13 cellular contexts compared by ENCODE assay signal in genomic region chr17:16997514-16998429, GRCh38. TPM values are rescaled to one million over a fixed set of nuclear protein-coding genes. Genes with fewer than 3 reads are reported as not detected.
DNase-seq lines count a peak whose midpoint lies in the region; ATAC-seq and TF ChIP-seq lines count a peak whose summit lies in the region.
"Had no signal": no experiment of that assay in that cellular context is flagged by ENCODE, and none has a peak within 500 bp of the region (broad histone marks: within the 10 kb centered on the region; RNA-seq: fewer than 3 reads in every experiment).

No MANE protein-coding gene starts in this region.

- no peaks in the 10 kb centered on the region for H3K36me3 Mint-ChIP-seq in activated T-helper 1 cell treated with anti-CD3 and anti-CD28 coated beads, Interleukin-12 subunit alpha, Interleukin-12 subunit beta, Interleukin-2, Interleukin-4 antibody, amounts not matched to agents 30 ng/mL and 10 ng/mL and 1 ng/mL, durations not matched to agents 14 hours and 24 hours and 36 hours (ENCODE audit: low read depth)
- no peaks in the 10 kb centered on the region for H3K36me3 Mint-ChIP-seq in activated CD4-positive, alpha-beta T cell treated with anti-CD3 and anti-CD28 coated beads, Interleukin-2, amount 10 ng/mL, durations not matched to agents 24 days and 14 days (ENCODE audit: low read depth)
- H3K36me3 Mint-ChIP-seq: memory B cell had no signal

- peaks cover 2% of the 10 kb centered on the region for H3K9me3 ChIP-seq in WERI-Rb-1 (ENCODE audit: severe bottlenecking)
- H3K9me3 ChIP-seq in osteoblast (ENCODE audit: low read depth, low read length) = no peaks in the 10 kb centered on the region
- H3K9me3 ChIP-seq: esophagus muscularis mucosa, right lobe of liver had no signal

- DNase-seq in activated T-helper 1 cell treated with Interleukin-2 at 50 U/mL for 16 hours (ENCODE audit: low read depth) (peak; percentile 58), WERI-Rb-1 (no peak), osteoblast (ENCODE audit: insufficient read length, low spot score, missing footprints) (peak; percentile 27), NCI-H510A treated with DMSO at 0.1 percent for 48 hours (lab: John Stamatoyannopoulos, UW) (no peak)
- no peak for DNase-seq in activated T-helper 1 cell treated with anti-CD3 and anti-CD28 coated beads, Interleukin-12 subunit alpha, Interleukin-12 subunit beta, Interleukin-2, Interleukin-4 antibody, amounts not matched to agents 30 ng/mL and 10 ng/mL and 1 ng/mL, durations not matched to agents 14 hours and 24 hours and 36 hours (ENCODE audit: low spot score)
- DNase-seq in activated CD4-positive, alpha-beta T cell treated with anti-CD3 and anti-CD28 coated beads, Interleukin-2, amount 10 ng/mL, durations not matched to agents 24 days and 14 days = no peak
- DNase-seq: NCI-H1436 treated with DMSO at 0.1 percent for 48 hours had no signal

- H3K4me1 ChIP-seq in osteoblast (ENCODE audit: insufficient read depth, low read length) = no peaks in the 10 kb centered on the region

- H3K4me3 ChIP-seq in WERI-Rb-1 (ENCODE audit: low read depth, low read length) (no peak overlapping the region), osteoblast (ENCODE audit: insufficient read depth, low read length) (no peak overlapping the region)
- H3K4me3 ChIP-seq: esophagus muscularis mucosa, right lobe of liver had no signal

- ATAC-seq in HG03175 (IDR thresholded peaks at IDR 0.05; ENCODE audit: unreplicated experiment) (peak; percentile 82), GM21619 (IDR thresholded peaks at IDR 0.05; ENCODE audit: unreplicated experiment) (no peak)

- H3K27me3 ChIP-seq in WERI-Rb-1 (ENCODE audit: insufficient read depth, low read depth, severe bottlenecking) = no peaks in the 10 kb centered on the region
- H3K27me3 ChIP-seq in osteoblast (ENCODE audit: insufficient read depth, low read length) = peaks cover 8% of the 10 kb centered on the region
- H3K27me3 ChIP-seq: esophagus muscularis mucosa, right lobe of liver had no signal

- H3K27ac ChIP-seq in WERI-Rb-1 (no peak overlapping the region), osteoblast (ENCODE audit: low read depth, low read length) (no peak overlapping the region)
- H3K27ac ChIP-seq: esophagus muscularis mucosa, right lobe of liver had no signal

- TF ChIP-seq CTCF in WERI-Rb-1 (IDR thresholded peaks at IDR 0.05; ENCODE audit: low read depth, low read length) (peak; percentile 6; the same call in 1 of the 2 replicates), osteoblast (IDR thresholded peaks at IDR 0.05; ENCODE audit: extremely low read depth, low read depth, low read length) (no peak)

- H3K4me1 Mint-ChIP-seq in activated T-helper 1 cell treated with anti-CD3 and anti-CD28 coated beads, Interleukin-12 subunit alpha, Interleukin-12 subunit beta, Interleukin-2, Interleukin-4 antibody, amounts not matched to agents 30 ng/mL and 10 ng/mL and 1 ng/mL, durations not matched to agents 14 hours and 24 hours and 36 hours (ENCODE audit: low read depth) = no peaks in the 10 kb centered on the region
- no peaks in the 10 kb centered on the region for H3K4me1 Mint-ChIP-seq in activated CD4-positive, alpha-beta T cell treated with anti-CD3 and anti-CD28 coated beads, Interleukin-2, amount 10 ng/mL, durations not matched to agents 24 days and 14 days

- peaks cover 5% of the 10 kb centered on the region for H3K27me3 Mint-ChIP-seq in activated T-helper 1 cell treated with anti-CD3 and anti-CD28 coated beads, Interleukin-12 subunit alpha, Interleukin-12 subunit beta, Interleukin-2, Interleukin-4 antibody, amounts not matched to agents 30 ng/mL and 10 ng/mL and 1 ng/mL, durations not matched to agents 14 hours and 24 hours and 36 hours (ENCODE audit: insufficient read depth)
- H3K27me3 Mint-ChIP-seq in activated CD4-positive, alpha-beta T cell treated with anti-CD3 and anti-CD28 coated beads, Interleukin-2, amount 10 ng/mL, durations not matched to agents 24 days and 14 days = peaks cover 3% of the 10 kb centered on the region
- H3K27me3 Mint-ChIP-seq: memory B cell; stimulated activated naive CD8-positive, alpha-beta T cell treated with anti-CD3 and anti-CD28 coated beads, Interleukin-15, Interleukin-2, amounts not matched to agents 100 ng/mL and 50 ng/mL, for 24 hours had no signal

- H3K79me2 ChIP-seq in osteoblast (ENCODE audit: insufficient read depth, low read length) = no peaks in the 10 kb centered on the region

- H3K36me3 ChIP-seq in WERI-Rb-1 (no peaks in the 10 kb centered on the region), osteoblast (ENCODE audit: insufficient read depth, low read length) (no peaks in the 10 kb centered on the region)
- H3K36me3 ChIP-seq: esophagus muscularis mucosa, right lobe of liver had no signal

- intact Hi-C loops in activated T-helper 1 cell treated with anti-CD3 and anti-CD28 coated beads, Interleukin-12 subunit alpha, Interleukin-12 subunit beta, Interleukin-2, Interleukin-4 antibody, amounts not matched to agents 30 ng/mL and 10 ng/mL and 1 ng/mL, durations not matched to agents 14 hours and 24 hours and 36 hours (cut with micrococcal nuclease) = no loop called here
- intact Hi-C loops in activated CD4-positive, alpha-beta T cell treated with anti-CD3 and anti-CD28 coated beads, Interleukin-2, amount 10 ng/mL, durations not matched to agents 24 days and 14 days (cut with micrococcal nuclease) = no loop called here

- H2AFZ ChIP-seq in osteoblast (ENCODE audit: low read length) = no peak overlapping the region

- no peaks in the 10 kb centered on the region for H4K20me1 ChIP-seq in osteoblast (ENCODE audit: insufficient read depth, low read length)

- no peak overlapping the region for H3K4me3 Mint-ChIP-seq in activated T-helper 1 cell treated with anti-CD3 and anti-CD28 coated beads, Interleukin-12 subunit alpha, Interleukin-12 subunit beta, Interleukin-2, Interleukin-4 antibody, amounts not matched to agents 30 ng/mL and 10 ng/mL and 1 ng/mL, durations not matched to agents 14 hours and 24 hours and 36 hours
- H3K4me3 Mint-ChIP-seq in activated CD4-positive, alpha-beta T cell treated with anti-CD3 and anti-CD28 coated beads, Interleukin-2, amount 10 ng/mL, durations not matched to agents 24 days and 14 days = no peak overlapping the region
- H3K4me3 Mint-ChIP-seq: memory B cell; stimulated activated naive CD8-positive, alpha-beta T cell treated with anti-CD3 and anti-CD28 coated beads, Interleukin-15, Interleukin-2, amounts not matched to agents 100 ng/mL and 50 ng/mL, for 24 hours had no signal

- H3K4me2 ChIP-seq in osteoblast (ENCODE audit: insufficient read depth, low read length) = no peak overlapping the region

- H3K9me3 Mint-ChIP-seq in activated T-helper 1 cell treated with anti-CD3 and anti-CD28 coated beads, Interleukin-12 subunit alpha, Interleukin-12 subunit beta, Interleukin-2, Interleukin-4 antibody, amounts not matched to agents 30 ng/mL and 10 ng/mL and 1 ng/mL, durations not matched to agents 14 hours and 24 hours and 36 hours = no peaks in the 10 kb centered on the region
- H3K9me3 Mint-ChIP-seq in activated CD4-positive, alpha-beta T cell treated with anti-CD3 and anti-CD28 coated beads, Interleukin-2, amount 10 ng/mL, durations not matched to agents 24 days and 14 days = no peaks in the 10 kb centered on the region
- H3K9me3 Mint-ChIP-seq: memory B cell; stimulated activated naive CD8-positive, alpha-beta T cell treated with anti-CD3 and anti-CD28 coated beads, Interleukin-15, Interleukin-2, amounts not matched to agents 100 ng/mL and 50 ng/mL, for 24 hours had no signal

- H3K27ac Mint-ChIP-seq in activated T-helper 1 cell treated with anti-CD3 and anti-CD28 coated beads, Interleukin-12 subunit alpha, Interleukin-12 subunit beta, Interleukin-2, Interleukin-4 antibody, amounts not matched to agents 30 ng/mL and 10 ng/mL and 1 ng/mL, durations not matched to agents 14 hours and 24 hours and 36 hours = no peak overlapping the region
- H3K27ac Mint-ChIP-seq in activated CD4-positive, alpha-beta T cell treated with anti-CD3 and anti-CD28 coated beads, Interleukin-2, amount 10 ng/mL, durations not matched to agents 24 days and 14 days = no peak overlapping the region
- H3K27ac Mint-ChIP-seq: memory B cell; stimulated activated naive CD8-positive, alpha-beta T cell treated with anti-CD3 and anti-CD28 coated beads, Interleukin-15, Interleukin-2, amounts not matched to agents 100 ng/mL and 50 ng/mL, for 24 hours had no signal

RNA-seq across cellular contexts. Expression of gene TNFRSF13B, which starts 25.9 kb away (rescaled TPM):
- total RNA-seq in activated T-helper 1 cell treated with anti-CD3 and anti-CD28 coated beads, Interleukin-12 subunit alpha, Interleukin-12 subunit beta, Interleukin-2, Interleukin-4 antibody, amounts not matched to agents 30 ng/mL and 10 ng/mL and 1 ng/mL, durations not matched to agents 14 hours and 24 hours and 36 hours = not detected in 2 replicates
- not detected in 2 replicates for total RNA-seq in osteoblast
- not detected in 2 replicates for total RNA-seq in activated CD4-positive, alpha-beta T cell treated with anti-CD3 and anti-CD28 coated beads, Interleukin-2, amount 10 ng/mL, durations not matched to agents 24 days and 14 days

RNA-seq across cellular contexts. Expression of gene MPRIP, which starts 44.5 kb away (rescaled TPM):
- total RNA-seq in activated T-helper 1 cell treated with anti-CD3 and anti-CD28 coated beads, Interleukin-12 subunit alpha, Interleukin-12 subunit beta, Interleukin-2, Interleukin-4 antibody, amounts not matched to agents 30 ng/mL and 10 ng/mL and 1 ng/mL, durations not matched to agents 14 hours and 24 hours and 36 hours = 169 and 175 TPM in 2 replicates
- total RNA-seq in osteoblast = 120 and 149 TPM in 2 replicates
- total RNA-seq in activated CD4-positive, alpha-beta T cell treated with anti-CD3 and anti-CD28 coated beads, Interleukin-2, amount 10 ng/mL, durations not matched to agents 24 days and 14 days = 155 and 161 TPM in 2 replicates

Comparison
In these comparisons a context has a peak if more than half of its experiments do, and no peak if none do; other contexts are left out.
1. DNase-seq: peak in activated T-helper 1 cell treated with Interleukin-2 at 50 U/mL for 16 hours (single experiment) and osteoblast (single experiment); none in activated T-helper 1 cell treated with anti-CD3 and anti-CD28 coated beads, Interleukin-12 subunit alpha, Interleukin-12 subunit beta, Interleukin-2, Interleukin-4 antibody, amounts not matched to agents 30 ng/mL and 10 ng/mL and 1 ng/mL, durations not matched to agents 14 hours and 24 hours and 36 hours (single experiment), WERI-Rb-1 (single experiment), activated CD4-positive, alpha-beta T cell treated with anti-CD3 and anti-CD28 coated beads, Interleukin-2, amount 10 ng/mL, durations not matched to agents 24 days and 14 days (single experiment) and NCI-H510A treated with DMSO at 0.1 percent for 48 hours (single experiment).